In the genomic region with DNA sequence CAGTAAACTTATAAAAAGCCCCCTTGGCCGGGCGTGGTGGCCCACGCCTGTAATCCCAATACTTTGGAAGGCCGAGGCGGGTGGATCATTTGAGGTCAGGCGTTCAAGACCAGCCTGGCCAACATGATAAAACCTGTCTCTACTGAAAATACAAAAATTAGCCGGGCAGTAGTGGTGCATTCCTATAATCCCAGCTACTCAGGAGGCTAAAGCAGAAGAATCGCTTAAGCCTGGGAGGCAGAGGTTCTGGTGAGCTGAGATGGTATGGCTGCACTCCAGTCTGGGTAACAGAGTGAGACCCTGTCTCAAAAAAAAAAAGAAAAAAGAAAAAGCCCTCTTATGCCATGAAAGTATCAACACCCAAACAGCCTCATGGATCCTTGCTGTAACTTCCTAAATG, we compare ENCODE assay signal across 19 cellular contexts. TPM values are rescaled to one million over a fixed set of nuclear protein-coding genes. Genes with fewer than 3 reads are reported as not detected.
"Had no signal": no experiment of that assay in that cellular context is flagged by ENCODE, and none has a peak within 500 bp of the region (broad histone marks: within the 10 kb centered on the region; RNA-seq: fewer than 3 reads in every experiment).

No MANE protein-coding gene starts in this region.

- H3K27me3 ChIP-seq: heart left ventricle, neutrophil, testis had no signal

- H3K27me3 Mint-ChIP-seq: dendritic cell treated with granulocyte-macrophage colony-stimulating factor and Interleukin-4, amounts not matched to agents 40 ng/mL and 50 ng/mL, for 4 days; naive thymus-derived CD4-positive, alpha-beta T cell; stimulated activated naive B cell treated with anti-CD40 and anti-IgM and Interleukin-4, amounts not matched to agents 10 μg/mL and 1 μg/mL and 100 μg/mL, for 72 hours; stimulated activated naive CD8-positive, alpha-beta T cell treated with anti-CD3 and anti-CD28 coated beads, Interleukin-15, amount 100 ng/mL, for 72 hours had no signal

- DNase-seq: erythroblast; heart left ventricle; hippocampal formation; kidney glomerular epithelial cell; naive thymus-derived CD4-positive, alpha-beta T cell; nephron progenitor cell; psoas muscle; retina; stimulated activated CD4-positive, alpha-beta T cell treated with anti-CD3 and anti-CD28 coated beads, Interleukin-2, amount 100 ng/mL, for 24 hours; stimulated activated CD4-positive, alpha-beta T cell treated with anti-CD3 and anti-CD28 coated beads, Interleukin-4, amount 100 ng/mL, for 4 hours; stimulated activated naive B cell treated with anti-CD40 and anti-IgM and Interleukin-4, amounts not matched to agents 10 μg/mL and 1 μg/mL and 100 μg/mL, for 72 hours; stimulated activated naive CD8-positive, alpha-beta T cell treated with anti-CD3 and anti-CD28 coated beads, Interleukin-15, amount 100 ng/mL, for 72 hours; testis; trophoblast cell had no signal

- ATAC-seq: heart left ventricle; naive thymus-derived CD4-positive, alpha-beta T cell; psoas muscle; sciatic nerve; stimulated activated naive B cell treated with anti-CD40 and anti-IgM and Interleukin-4, amounts not matched to agents 10 μg/mL and 1 μg/mL and 100 μg/mL, for 72 hours; stimulated activated naive CD8-positive, alpha-beta T cell treated with anti-CD3 and anti-CD28 coated beads, Interleukin-15, amount 100 ng/mL, for 72 hours had no signal

- H3K4me3 ChIP-seq: heart left ventricle, psoas muscle, skin epidermis, testis had no signal

- H3K27ac ChIP-seq: heart left ventricle, psoas muscle, testis had no signal

- H3K9me3 Mint-ChIP-seq: dendritic cell treated with granulocyte-macrophage colony-stimulating factor and Interleukin-4, amounts not matched to agents 40 ng/mL and 50 ng/mL, for 4 days; naive thymus-derived CD4-positive, alpha-beta T cell; nephron progenitor cell; stimulated activated naive B cell treated with anti-CD40 and anti-IgM and Interleukin-4, amounts not matched to agents 10 μg/mL and 1 μg/mL and 100 μg/mL, for 72 hours; stimulated activated naive CD8-positive, alpha-beta T cell treated with anti-CD3 and anti-CD28 coated beads, Interleukin-15, amount 100 ng/mL, for 72 hours had no signal

- H3K9me3 ChIP-seq: heart left ventricle, neutrophil, psoas muscle, testis had no signal

- H3K27ac Mint-ChIP-seq: dendritic cell treated with granulocyte-macrophage colony-stimulating factor and Interleukin-4, amounts not matched to agents 40 ng/mL and 50 ng/mL, for 4 days; naive thymus-derived CD4-positive, alpha-beta T cell; nephron progenitor cell; stimulated activated naive B cell treated with anti-CD40 and anti-IgM and Interleukin-4, amounts not matched to agents 10 μg/mL and 1 μg/mL and 100 μg/mL, for 72 hours; stimulated activated naive CD8-positive, alpha-beta T cell treated with anti-CD3 and anti-CD28 coated beads, Interleukin-15, amount 100 ng/mL, for 72 hours had no signal

- H3K4me3 Mint-ChIP-seq: dendritic cell treated with granulocyte-macrophage colony-stimulating factor and Interleukin-4, amounts not matched to agents 40 ng/mL and 50 ng/mL, for 4 days; stimulated activated naive B cell treated with anti-CD40 and anti-IgM and Interleukin-4, amounts not matched to agents 10 μg/mL and 1 μg/mL and 100 μg/mL, for 72 hours; stimulated activated naive CD8-positive, alpha-beta T cell treated with anti-CD3 and anti-CD28 coated beads, Interleukin-15, amount 100 ng/mL, for 72 hours had no signal

RNA-seq across cellular contexts. Expression of a gene that starts 42.5 kb away (rescaled TPM):
- total RNA-seq: glomerular endothelial cell had no signal
